ENCODE assay signal across 2 cellular contexts in the genomic region with DNA sequence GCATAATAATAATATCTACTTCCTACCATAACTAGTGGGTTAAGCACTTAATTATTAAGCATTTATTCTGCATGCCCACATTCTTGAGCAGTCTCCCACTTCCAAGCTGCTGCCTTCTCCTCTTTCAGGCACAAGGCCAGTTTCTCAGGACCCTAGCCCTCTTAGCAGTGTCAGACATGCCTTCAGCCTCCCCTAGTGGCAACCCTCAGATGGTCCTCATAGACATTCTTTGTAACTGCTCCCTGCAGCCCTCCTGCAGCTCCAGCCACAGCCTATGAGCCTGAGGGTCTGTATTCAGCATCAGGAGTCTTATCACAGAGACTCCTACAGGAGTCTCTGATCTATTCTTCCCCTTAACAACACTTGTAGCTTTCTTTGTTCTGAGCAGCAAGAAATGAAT.
TF ChIP-seq lines count a peak whose summit lies in the region.

No MANE protein-coding gene starts in this region.

TF ChIP-seq in HEK293T, 16 proteins besides CTCF, POLR2A, EP300 and RAD21:
- TF ChIP-seq LEF1 (IDR thresholded peaks at IDR 0.05; ENCODE audit: borderline replicate concordance) (no peak), SP1 (IDR thresholded peaks at IDR 0.05) (no peak), ARNT (IDR thresholded peaks at IDR 0.05) (no peak), CTBP1 (IDR thresholded peaks at IDR 0.05; ENCODE audit: borderline replicate concordance) (no peak), TARDBP (IDR thresholded peaks at IDR 0.05) (no peak), NFRKB (IDR thresholded peaks at IDR 0.05) (no peak), ELF4 (IDR thresholded peaks at IDR 0.05) (no peak), SUZ12 (IDR thresholded peaks at IDR 0.05) (no peak), ZNF384 (IDR thresholded peaks at IDR 0.05) (no peak), FOXA1 (IDR thresholded peaks at IDR 0.05) (no peak)

TF ChIP-seq in K562, 482 proteins besides CTCF, POLR2A, EP300 and RAD21:
- TF ChIP-seq NFATC3 (IDR thresholded peaks at IDR 0.05) (no peak), ZNF232 (CRISPR knock-in tag; IDR thresholded peaks at IDR 0.05) (no peak), BRD4 (IDR thresholded peaks at IDR 0.05) (no peak), MTF1 (CRISPR knock-in tag; IDR thresholded peaks at IDR 0.05; ENCODE audit: borderline replicate concordance) (no peak)
- TF ChIP-seq, protein P1, sequence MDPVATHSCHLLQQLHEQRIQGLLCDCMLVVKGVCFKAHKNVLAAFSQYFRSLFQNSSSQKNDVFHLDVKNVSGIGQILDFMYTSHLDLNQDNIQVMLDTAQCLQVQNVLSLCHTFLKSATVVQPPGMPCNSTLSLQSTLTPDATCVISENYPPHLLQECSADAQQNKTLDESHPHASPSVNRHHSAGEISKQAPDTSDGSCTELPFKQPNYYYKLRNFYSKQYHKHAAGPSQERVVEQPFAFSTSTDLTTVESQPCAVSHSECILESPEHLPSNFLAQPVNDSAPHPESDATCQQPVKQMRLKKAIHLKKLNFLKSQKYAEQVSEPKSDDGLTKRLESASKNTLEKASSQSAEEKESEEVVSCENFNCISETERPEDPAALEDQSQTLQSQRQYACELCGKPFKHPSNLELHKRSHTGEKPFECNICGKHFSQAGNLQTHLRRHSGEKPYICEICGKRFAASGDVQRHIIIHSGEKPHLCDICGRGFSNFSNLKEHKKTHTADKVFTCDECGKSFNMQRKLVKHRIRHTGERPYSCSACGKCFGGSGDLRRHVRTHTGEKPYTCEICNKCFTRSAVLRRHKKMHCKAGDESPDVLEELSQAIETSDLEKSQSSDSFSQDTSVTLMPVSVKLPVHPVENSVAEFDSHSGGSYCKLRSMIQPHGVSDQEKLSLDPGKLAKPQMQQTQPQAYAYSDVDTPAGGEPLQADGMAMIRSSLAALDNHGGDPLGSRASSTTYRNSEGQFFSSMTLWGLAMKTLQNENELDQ (CRISPR knock-in tag; IDR thresholded peaks at IDR 0.05; ENCODE audit: borderline replicate concordance) = no peak
